Comparison of ENCODE assay signal across 21 cellular contexts in genomic region chr20:1912056-1912455, GRCh38. TPM values are rescaled to one million over a fixed set of nuclear protein-coding genes. Genes with fewer than 3 reads are reported as not detected.
DNase-seq lines count a peak whose midpoint lies in the region; ATAC-seq, FAIRE-seq and TF ChIP-seq lines count a peak whose summit lies in the region.
"Had no signal": no experiment of that assay in that cellular context is flagged by ENCODE, and none has a peak within 500 bp of the region (broad histone marks: within the 10 kb centered on the region; RNA-seq: fewer than 3 reads in every experiment).

No MANE protein-coding gene starts in this region.

- H3K4ac ChIP-seq in mesendoderm (ENCODE audit: low read depth, low read length), result no peak overlapping the region

- H3K56ac ChIP-seq in mesendoderm (ENCODE audit: low read length), result no peak overlapping the region

- H3K27me3 ChIP-seq in bronchial epithelial cell (ENCODE audit: control insufficient read depth, insufficient read depth, low read length), result no peaks in the 10 kb centered on the region
- no peaks in the 10 kb centered on the region for H3K27me3 ChIP-seq in cardiac muscle cell
- H3K27me3 ChIP-seq in mesendoderm (ENCODE audit: insufficient read depth, low read length, poor library complexity), result no peaks in the 10 kb centered on the region
- H3K27me3 ChIP-seq: hepatocyte, testis had no signal

- no peaks in the 10 kb centered on the region for H3K79me2 ChIP-seq in mesendoderm (ENCODE audit: control insufficient read depth, insufficient read depth, low read length)
- H3K79me2 ChIP-seq: hepatocyte had no signal

- H3K4me1 ChIP-seq in cardiac muscle cell (ENCODE audit: low read depth) (peaks cover 7% of the 10 kb centered on the region), mesendoderm (ENCODE audit: control insufficient read depth, low read depth, low read length) (no peaks in the 10 kb centered on the region)
- H3K4me1 ChIP-seq: testis had no signal

- no peaks in the 10 kb centered on the region for H3K9me3 Mint-ChIP-seq in progenitor cell of endocrine pancreas (ENCODE audit: low read depth)
- no peaks in the 10 kb centered on the region for H3K9me3 Mint-ChIP-seq in activated T-helper 2 cell treated with anti-CD3 and anti-CD28 coated beads, Interferon-gamma antibody, Interleukin-2, Interleukin-4, amounts not matched to agents 10 μg/mL and 5 μg/mL and 100 μg/mL, durations not matched to agents 14 hours and 24 hours and 36 hours
- H3K9me3 Mint-ChIP-seq: activated CD4-positive, alpha-beta memory T cell treated with anti-CD3 and anti-CD28 coated beads, Interleukin-2, amount 10 ng/mL, durations not matched to agents 7 days and 5 days; T-helper 1 cell treated with Interleukin-12 subunit alpha and Interleukin-12 subunit beta and Interleukin-4 antibody, amounts not matched to agents 30 μg/mL and 1 μg/mL, for 36 hours had no signal

- intact Hi-C loops in activated T-helper 2 cell treated with anti-CD3 and anti-CD28 coated beads, Interferon-gamma antibody, Interleukin-2, Interleukin-4, amounts not matched to agents 10 μg/mL and 5 μg/mL and 100 μg/mL, durations not matched to agents 14 hours and 24 hours and 36 hours (cut with micrococcal nuclease), result no loop called here

- no peak overlapping the region for H3K4me2 ChIP-seq in mesendoderm (ENCODE audit: low read length)
- H3K4me2 ChIP-seq: hepatocyte had no signal

- no peak for ATAC-seq in HG03342 (IDR thresholded peaks at IDR 0.05; ENCODE audit: unreplicated experiment)
- ATAC-seq: sciatic nerve had no signal

- no peak overlapping the region for H2BK120ac ChIP-seq in mesendoderm (ENCODE audit: low read depth, low read length)

- H3K9me3 ChIP-seq in SK-N-MC (ENCODE audit: low read depth, low read length), result no peaks in the 10 kb centered on the region
- no peaks in the 10 kb centered on the region for H3K9me3 ChIP-seq in cardiac muscle cell (ENCODE audit: low read depth)
- H3K9me3 ChIP-seq: testis had no signal

- H3K4me1 Mint-ChIP-seq in progenitor cell of endocrine pancreas (ENCODE audit: low read depth), result no peaks in the 10 kb centered on the region
- H3K4me1 Mint-ChIP-seq in activated T-helper 2 cell treated with anti-CD3 and anti-CD28 coated beads, Interferon-gamma antibody, Interleukin-2, Interleukin-4, amounts not matched to agents 10 μg/mL and 5 μg/mL and 100 μg/mL, durations not matched to agents 14 hours and 24 hours and 36 hours (ENCODE audit: low read depth), result no peaks in the 10 kb centered on the region

- no peaks in the 10 kb centered on the region for H3K27me3 Mint-ChIP-seq in progenitor cell of endocrine pancreas
- no peaks in the 10 kb centered on the region for H3K27me3 Mint-ChIP-seq in activated T-helper 2 cell treated with anti-CD3 and anti-CD28 coated beads, Interferon-gamma antibody, Interleukin-2, Interleukin-4, amounts not matched to agents 10 μg/mL and 5 μg/mL and 100 μg/mL, durations not matched to agents 14 hours and 24 hours and 36 hours (ENCODE audit: low read depth)

- TF ChIP-seq CTCF in bronchial epithelial cell (IDR thresholded peaks at IDR 0.05; ENCODE audit: insufficient read depth, low read length, severe bottlenecking), result no peak
- TF ChIP-seq CTCF in cardiac muscle cell (IDR thresholded peaks at IDR 0.05; ENCODE audit: low read depth, low read length), result no peak
- TF ChIP-seq CTCF in progenitor cell of endocrine pancreas (IDR thresholded peaks at IDR 0.05; ENCODE audit: unreplicated experiment), result no peak

- H2BK5ac ChIP-seq in mesendoderm (ENCODE audit: low read length), result no peak overlapping the region

- H3K36me3 ChIP-seq in SK-N-MC (ENCODE audit: insufficient read depth, low read length) (peaks cover 45% of the 10 kb centered on the region), bronchial epithelial cell (ENCODE audit: control insufficient read depth, insufficient read depth, low read length) (peaks cover 19% of the 10 kb centered on the region), cardiac muscle cell (peaks cover 25% of the 10 kb centered on the region), mesendoderm (ENCODE audit: control insufficient read depth, insufficient read depth, low read length) (no peaks in the 10 kb centered on the region)

- H3K18ac ChIP-seq in mesendoderm (ENCODE audit: low read length), result no peak overlapping the region

- WGBS in mesendoderm (ENCODE audit: extremely low coverage, insufficient coverage, low lambda C conversion rate), result 100% methylated on average over 1 of the region's 12 CpGs

- FAIRE-seq in bronchial epithelial cell (lab: Jason Lieb, UNC), result no peak
- FAIRE-seq: islet of Langerhans had no signal

- no peak overlapping the region for H3K4me3 Mint-ChIP-seq in progenitor cell of endocrine pancreas (ENCODE audit: low read depth)
- no peak overlapping the region for H3K4me3 Mint-ChIP-seq in activated T-helper 2 cell treated with anti-CD3 and anti-CD28 coated beads, Interferon-gamma antibody, Interleukin-2, Interleukin-4, amounts not matched to agents 10 μg/mL and 5 μg/mL and 100 μg/mL, durations not matched to agents 14 hours and 24 hours and 36 hours (ENCODE audit: low read depth)
- H3K4me3 Mint-ChIP-seq: activated CD4-positive, alpha-beta memory T cell treated with anti-CD3 and anti-CD28 coated beads, Interleukin-2, amount 10 ng/mL, durations not matched to agents 7 days and 5 days; T-helper 1 cell treated with Interleukin-12 subunit alpha and Interleukin-12 subunit beta and Interleukin-4 antibody, amounts not matched to agents 30 μg/mL and 1 μg/mL, for 36 hours had no signal

- peak overlapping the region; percentile 45 for H3K27ac Mint-ChIP-seq in progenitor cell of endocrine pancreas
- no peak overlapping the region for H3K27ac Mint-ChIP-seq in activated T-helper 2 cell treated with anti-CD3 and anti-CD28 coated beads, Interferon-gamma antibody, Interleukin-2, Interleukin-4, amounts not matched to agents 10 μg/mL and 5 μg/mL and 100 μg/mL, durations not matched to agents 14 hours and 24 hours and 36 hours
- H3K27ac Mint-ChIP-seq: activated CD4-positive, alpha-beta memory T cell treated with anti-CD3 and anti-CD28 coated beads, Interleukin-2, amount 10 ng/mL, durations not matched to agents 7 days and 5 days; T-helper 1 cell treated with Interleukin-12 subunit alpha and Interleukin-12 subunit beta and Interleukin-4 antibody, amounts not matched to agents 30 μg/mL and 1 μg/mL, for 36 hours had no signal

- no peaks in the 10 kb centered on the region for H3K79me1 ChIP-seq in mesendoderm (ENCODE audit: low read length)

- no peak overlapping the region for H3K23ac ChIP-seq in mesendoderm (ENCODE audit: low read length)

- no peak overlapping the region for H2AK5ac ChIP-seq in mesendoderm (ENCODE audit: low read length)

- no peak for DNase-seq in SK-N-MC (ENCODE audit: low read depth, low spot score)
- peak; percentile 52 for DNase-seq in bronchial epithelial cell (ENCODE audit: low read depth)
- peak in 1 of 2 donors; percentile 39 for DNase-seq in cardiac muscle cell (ENCODE audit: low read depth in 1 of 2, low spot score in 1 of 2)
- DNase-seq in progenitor cell of endocrine pancreas (ENCODE audit: low spot score, unreplicated experiment), result no peak
- no peak for DNase-seq in mesendoderm
- DNase-seq in activated T-helper 2 cell treated with anti-CD3 and anti-CD28 coated beads, Interferon-gamma antibody, Interleukin-2, Interleukin-4, amounts not matched to agents 10 μg/mL and 5 μg/mL and 100 μg/mL, durations not matched to agents 14 hours and 24 hours and 36 hours (ENCODE audit: low spot score), result no peak
- DNase-seq: activated CD4-positive, alpha-beta memory T cell treated with anti-CD3 and anti-CD28 coated beads, Interleukin-2, amount 10 ng/mL, durations not matched to agents 7 days and 5 days; activated CD4-positive, CD25-positive, alpha-beta regulatory T cell; activated naive CD4-positive, alpha-beta T cell; activated T-cell treated with anti-CD3 and anti-CD28 coated beads for 4 hours; DMS153; GDM1; NCI-H1436 treated with DMSO at 0.1 percent for 48 hours; NCI-H82; SIG-M5; testis had no signal

- H3K9ac ChIP-seq in SK-N-MC (ENCODE audit: insufficient read length), result peak overlapping the region; percentile 37
- no peak overlapping the region for H3K9ac ChIP-seq in mesendoderm (ENCODE audit: low read length)

- H3K4me3 ChIP-seq in SK-N-MC, result peak overlapping the region; percentile 33
- H3K4me3 ChIP-seq in bronchial epithelial cell (ENCODE audit: low read depth, low read length), result no peak overlapping the region
- no peak overlapping the region for H3K4me3 ChIP-seq in cardiac muscle cell
- H3K4me3 ChIP-seq in mesendoderm (ENCODE audit: low read length), result no peak overlapping the region
- H3K4me3 ChIP-seq: hepatocyte, testis had no signal

- H2BK15ac ChIP-seq in mesendoderm (replicated peaks; ENCODE audit: low read depth), result no peak overlapping the region

- peaks cover 10% of the 10 kb centered on the region for H3K36me3 Mint-ChIP-seq in progenitor cell of endocrine pancreas (ENCODE audit: insufficient read depth)
- H3K36me3 Mint-ChIP-seq in activated T-helper 2 cell treated with anti-CD3 and anti-CD28 coated beads, Interferon-gamma antibody, Interleukin-2, Interleukin-4, amounts not matched to agents 10 μg/mL and 5 μg/mL and 100 μg/mL, durations not matched to agents 14 hours and 24 hours and 36 hours (ENCODE audit: low read depth), result no peaks in the 10 kb centered on the region

- no peak overlapping the region for H4K8ac ChIP-seq in mesendoderm (ENCODE audit: low read depth, low read length)

- no peak overlapping the region for H4K5ac ChIP-seq in mesendoderm (ENCODE audit: low read length)

- H3K27ac ChIP-seq in SK-N-MC, result peak overlapping the region; percentile 87
- H3K27ac ChIP-seq in cardiac muscle cell, result peak overlapping the region; percentile 50
- no peak overlapping the region for H3K27ac ChIP-seq in mesendoderm (ENCODE audit: low read depth, low read length)
- H3K27ac ChIP-seq: hepatocyte, testis had no signal

RNA-seq across cellular contexts. Expression of gene SIRPA, which starts 16.8 kb away (rescaled TPM):
- total RNA-seq in bronchial epithelial cell (5.0 and 6.8 TPM in 2 replicates), cardiac muscle cell (43.0 and 58.3 TPM in 2 replicates), progenitor cell of endocrine pancreas (15.2 and 16.2 TPM in 2 replicates)
- polyA plus RNA-seq in cardiac muscle cell, result 42.9 and 44.2 TPM in 2 replicates
- 3.3 TPM for polyA plus RNA-seq in mesendoderm (2013, experiment 1 of 2)
- polyA plus RNA-seq in mesendoderm (2013, experiment 2 of 2), result 3.5 TPM
- not detected in 2 replicates for total RNA-seq in activated T-helper 2 cell treated with anti-CD3 and anti-CD28 coated beads, Interferon-gamma antibody, Interleukin-2, Interleukin-4, amounts not matched to agents 10 μg/mL and 5 μg/mL and 100 μg/mL, durations not matched to agents 14 hours and 24 hours and 36 hours
- total RNA-seq: activated CD4-positive, alpha-beta memory T cell treated with anti-CD3 and anti-CD28 coated beads, Interleukin-2, amount 10 ng/mL, durations not matched to agents 7 days and 5 days had no signal
